In genomic region chr2:28282861-28283646, GRCh38 we compare ENCODE assay signal across 17 cellular contexts.
DNase-seq lines count a peak whose midpoint lies in the region; ATAC-seq, FAIRE-seq and TF ChIP-seq lines count a peak whose summit lies in the region.
"Had no signal": no experiment of that assay in that cellular context is flagged by ENCODE, and none has a peak within 500 bp of the region (broad histone marks: within the 10 kb centered on the region; RNA-seq: fewer than 3 reads in every experiment).

No MANE protein-coding gene starts in this region.

- dilution Hi-C loops in keratinocyte (cut with MboI; ENCODE audit: extremely low pct_ligation_motif_present, low sequenced_read_pairs) = no loop called here

- peaks cover 67% of the 10 kb centered on the region for H3K4me1 Mint-ChIP-seq in HFFc6 (ENCODE audit: low read depth)

- H3K27me3 ChIP-seq in RWPE2 (ENCODE audit: insufficient read depth, poor library complexity, severe bottlenecking) (no peaks in the 10 kb centered on the region), keratinocyte (ENCODE audit: control insufficient read depth, extremely low read depth, insufficient read depth, low read length) (no peaks in the 10 kb centered on the region), BE2C (no peaks in the 10 kb centered on the region)

- no peaks in the 10 kb centered on the region for H3K36me3 ChIP-seq in RWPE2 (ENCODE audit: low read depth)
- no peaks in the 10 kb centered on the region for H3K36me3 ChIP-seq in keratinocyte (ENCODE audit: control insufficient read depth in 2 of 2, extremely low read depth in 1 of 2, insufficient read depth in 2 of 2, low read length in 2 of 2)
- H3K36me3 ChIP-seq in BE2C = no peaks in the 10 kb centered on the region

- H3K9ac ChIP-seq in keratinocyte (ENCODE audit: control insufficient read depth, extremely low read depth, insufficient read depth, low read length) = no peak overlapping the region
- H3K9ac ChIP-seq: SK-N-SH had no signal

- no peak for TF ChIP-seq CTCF in HFFc6 (IDR thresholded peaks at IDR 0.05)
- no peak for TF ChIP-seq CTCF in RWPE2 (IDR thresholded peaks at IDR 0.05; ENCODE audit: poor library complexity, severe bottlenecking)
- no peak for TF ChIP-seq CTCF in keratinocyte (optimal IDR thresholded peaks at IDR 0.05 in 1 of 3, IDR thresholded peaks at IDR 0.05 in 1 of 3, conservative IDR thresholded peaks at IDR 0.05 in 1 of 3; ENCODE audit: extremely low read depth in 1 of 3, insufficient read depth in 2 of 3, low read length in 3 of 3)
- TF ChIP-seq CTCF in foreskin fibroblast (IDR thresholded peaks at IDR 0.05; ENCODE audit: low read depth, low read length) = no peak
- TF ChIP-seq CTCF in BE2C (IDR thresholded peaks at IDR 0.05; ENCODE audit: low read depth, low read length) = no peak

- no peaks in the 10 kb centered on the region for H3K9me3 Mint-ChIP-seq in HFFc6

- H3K9me1 ChIP-seq in keratinocyte (ENCODE audit: control insufficient read depth, extremely low read depth, insufficient read depth, low read length) = no peaks in the 10 kb centered on the region

- no peak overlapping the region for H3K4me3 Mint-ChIP-seq in HFFc6

- H3K27ac ChIP-seq in RWPE2 (ENCODE audit: poor library complexity, severe bottlenecking) (peak overlapping the region; percentile 41), keratinocyte (ENCODE audit: control insufficient read depth, insufficient read depth, low read length) (peak overlapping the region; percentile 45)
- H3K27ac ChIP-seq: C4-2B had no signal

- peaks cover 13% of the 10 kb centered on the region for H3K36me3 Mint-ChIP-seq in HFFc6 (ENCODE audit: low read depth)

- DNase-seq in HFFc6 (peak; percentile 43), RWPE2 (ENCODE audit: low spot score) (no peak), keratinocyte (ENCODE audit: low read depth, low spot score) (no peak), renal cortical epithelial cell (ENCODE audit: low read depth) (peak; percentile 79), foreskin fibroblast (no peak), BE2C (no peak)
- DNase-seq: NCI-H1417, NCI-H1930, NCI-H2171, NCI-H446, NCI-H774, PC-9, SK-N-SH had no signal

- peak overlapping the region; percentile 12 for H2AFZ ChIP-seq in keratinocyte (ENCODE audit: control insufficient read depth, low read length)
- H2AFZ ChIP-seq: PC-9 had no signal

- no peaks in the 10 kb centered on the region for H4K20me1 ChIP-seq in keratinocyte (ENCODE audit: control insufficient read depth, extremely low read depth, insufficient read depth, low read length)

- H3K9me3 ChIP-seq in RWPE2 (ENCODE audit: severe bottlenecking) (no peaks in the 10 kb centered on the region), keratinocyte (ENCODE audit: control insufficient read depth, low read depth, low read length) (no peaks in the 10 kb centered on the region), BE2C (no peaks in the 10 kb centered on the region)
- H3K9me3 ChIP-seq: SK-N-SH had no signal

- no peak for ATAC-seq in RWPE2 (ENCODE audit: low read depth)
- no peak for ATAC-seq in HG02763 (IDR thresholded peaks at IDR 0.05; ENCODE audit: unreplicated experiment)
- ATAC-seq: Right ventricle myocardium inferior had no signal

- peak overlapping the region; percentile 37; the same call in 1 of the 2 replicates for H3K27ac Mint-ChIP-seq in HFFc6

- no peak for FAIRE-seq in keratinocyte (lab: Jason Lieb, UNC)
- FAIRE-seq: GM12892 had no signal

- no peaks in the 10 kb centered on the region for H3K79me2 ChIP-seq in keratinocyte (ENCODE audit: control insufficient read depth, insufficient read depth, low read length)

- H3K4me2 ChIP-seq in keratinocyte (ENCODE audit: control insufficient read depth, extremely low read depth, insufficient read depth, low read depth, low read length) = peak overlapping the region; percentile 57
- H3K4me2 ChIP-seq: SK-N-SH had no signal

- H3K4me1 ChIP-seq in RWPE2 (ENCODE audit: insufficient read depth, poor library complexity, severe bottlenecking) (peaks cover 14% of the 10 kb centered on the region), keratinocyte (ENCODE audit: control insufficient read depth, extremely low read depth, insufficient read depth, low read length) (peaks cover 22% of the 10 kb centered on the region), BE2C (peaks cover 19% of the 10 kb centered on the region)

- H3K4me3 ChIP-seq in RWPE2 (ENCODE audit: severe bottlenecking) (no peak overlapping the region), keratinocyte (ENCODE audit: control insufficient read depth in 2 of 3, extremely low read depth in 1 of 3, insufficient read depth in 2 of 3, low read depth in 1 of 3, low read length in 3 of 3) (no peak overlapping the region), foreskin fibroblast (ENCODE audit: low read depth in 1 of 2, low read length in 2 of 2) (no peak overlapping the region), BE2C (ENCODE audit: low read depth, low read length) (no peak overlapping the region)
- H3K4me3 ChIP-seq: PC-9 had no signal

- H3K27me3 Mint-ChIP-seq in HFFc6 (ENCODE audit: insufficient read depth) = peaks cover 4% of the 10 kb centered on the region; the same call in 1 of the 2 replicates

Comparison
In these comparisons a context has a peak if more than half of its experiments do, and no peak if none do; other contexts are left out.
1. DNase-seq: peak in HFFc6 (single experiment) and renal cortical epithelial cell (single experiment); none in RWPE2 (single experiment), keratinocyte (single experiment), foreskin fibroblast (0 of 2) and BE2C (single experiment).